Comparison of ENCODE assay signal across 12 cellular contexts in the genomic region with DNA sequence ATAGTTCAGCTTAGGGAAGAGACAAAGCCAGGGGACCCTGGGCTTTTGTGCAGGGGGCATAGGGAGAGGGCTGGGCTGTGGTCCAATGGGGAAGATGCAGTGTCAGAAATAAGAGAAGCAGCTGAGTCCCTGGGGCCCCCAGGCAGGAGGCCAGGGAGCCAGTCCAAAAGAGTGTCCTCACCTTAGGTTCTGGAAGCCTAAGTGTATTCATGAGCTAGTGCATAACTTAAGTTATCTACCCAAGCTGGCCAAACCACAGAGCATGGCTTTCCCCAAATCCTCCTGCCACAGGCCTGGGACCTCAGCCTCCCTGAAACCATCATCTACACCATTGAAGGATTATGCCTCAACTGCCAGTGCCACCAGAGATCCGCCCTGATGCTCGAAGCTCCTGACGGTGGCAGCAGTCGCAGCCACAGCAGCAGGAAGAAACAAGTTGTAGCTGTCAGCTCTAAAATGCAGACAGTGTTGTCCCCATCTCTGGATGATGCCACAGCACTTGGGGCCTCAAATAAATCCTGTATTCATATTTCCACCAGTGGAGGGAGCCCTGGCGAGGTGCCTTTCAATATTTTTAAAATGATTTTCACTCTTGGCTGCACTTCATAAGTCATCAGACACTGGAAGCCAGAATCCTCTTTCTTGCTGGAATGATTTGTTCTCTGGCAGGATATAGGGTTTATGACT.
DNase-seq lines count a peak whose midpoint lies in the region; ATAC-seq and TF ChIP-seq lines count a peak whose summit lies in the region.
"Had no signal": no experiment of that assay in that cellular context is flagged by ENCODE, and none has a peak within 500 bp of the region (broad histone marks: within the 10 kb centered on the region; RNA-seq: fewer than 3 reads in every experiment).

No MANE protein-coding gene starts in this region.

- CTCF ChIA-PET in activated naive CD4-positive, alpha-beta T cell treated with anti-CD3 and anti-CD28 coated beads, Interleukin-2, amount 10 ng/mL, durations not matched to agents 7 days and 5 days (lab: Charles Lee) = interaction anchor here (0.9 kb wide), 1 partner anchor 140 kb away, joined by 3 read pairs; no protein-coding TSS in a partner anchor

- H3K27ac ChIP-seq in ovary = no peak overlapping the region
- H3K27ac ChIP-seq: tibial artery had no signal

- no peaks in the 10 kb centered on the region for H3K27me3 ChIP-seq in ovary
- H3K27me3 ChIP-seq: tibial artery had no signal

- H3K27ac Mint-ChIP-seq in osteocyte (ENCODE audit: unreplicated experiment) = no peak overlapping the region
- H3K27ac Mint-ChIP-seq in activated naive CD4-positive, alpha-beta T cell treated with anti-CD3 and anti-CD28 coated beads, Interleukin-2, amount 10 ng/mL, durations not matched to agents 7 days and 5 days = no peak overlapping the region
- H3K27ac Mint-ChIP-seq: natural killer cell treated with Interleukin-12 subunit alpha and Interleukin-12 subunit beta and Interleukin-15 and Interleukin-18, amount 100 ng/mL, for 72 hours had no signal

- no peak for TF ChIP-seq EP300 in ovary (IDR thresholded peaks at IDR 0.05)

- no peaks in the 10 kb centered on the region for H3K4me1 Mint-ChIP-seq in osteocyte (ENCODE audit: unreplicated experiment)
- no peaks in the 10 kb centered on the region for H3K4me1 Mint-ChIP-seq in activated naive CD4-positive, alpha-beta T cell treated with anti-CD3 and anti-CD28 coated beads, Interleukin-2, amount 10 ng/mL, durations not matched to agents 7 days and 5 days

- H3K4me3 Mint-ChIP-seq in osteocyte (ENCODE audit: unreplicated experiment) = no peak overlapping the region
- no peak overlapping the region for H3K4me3 Mint-ChIP-seq in activated naive CD4-positive, alpha-beta T cell treated with anti-CD3 and anti-CD28 coated beads, Interleukin-2, amount 10 ng/mL, durations not matched to agents 7 days and 5 days
- H3K4me3 Mint-ChIP-seq: natural killer cell treated with Interleukin-12 subunit alpha and Interleukin-12 subunit beta and Interleukin-15 and Interleukin-18, amount 100 ng/mL, for 72 hours had no signal

- TF ChIP-seq POLR2A in ovary (IDR thresholded peaks at IDR 0.05) = no peak

- TF ChIP-seq CTCF in epithelial cell of esophagus (IDR thresholded peaks at IDR 0.05; ENCODE audit: insufficient read depth, low read depth, low read length, missing control alignments) (peak; percentile 41), osteocyte (IDR thresholded peaks at IDR 0.05) (peak; percentile 9), ovary (IDR thresholded peaks at IDR 0.05) (no peak)

- no peaks in the 10 kb centered on the region for H3K27me3 Mint-ChIP-seq in osteocyte (ENCODE audit: unreplicated experiment)
- H3K27me3 Mint-ChIP-seq in activated naive CD4-positive, alpha-beta T cell treated with anti-CD3 and anti-CD28 coated beads, Interleukin-2, amount 10 ng/mL, durations not matched to agents 7 days and 5 days = no peaks in the 10 kb centered on the region
- H3K27me3 Mint-ChIP-seq: natural killer cell treated with Interleukin-12 subunit alpha and Interleukin-12 subunit beta and Interleukin-15 and Interleukin-18, amount 100 ng/mL, for 72 hours had no signal

- H3K36me3 ChIP-seq in ovary = no peaks in the 10 kb centered on the region
- H3K36me3 ChIP-seq: tibial artery had no signal

- peak; percentile 34 for DNase-seq in DMS53 (lab: John Stamatoyannopoulos, UW)
- no peak for DNase-seq in DMS53 treated with DMSO at 0.1 percent for 48 hours (lab: John Stamatoyannopoulos, UW; ENCODE audit: unreplicated experiment)
- DNase-seq in NAMALWA (ENCODE audit: low spot score) = peak; percentile 35
- DNase-seq in epithelial cell of esophagus (ENCODE audit: low read depth) = peak; percentile 44
- no peak for DNase-seq in osteocyte (ENCODE audit: extremely low spot score, unreplicated experiment)
- no peak for DNase-seq in ovary
- DNase-seq in activated naive CD4-positive, alpha-beta T cell treated with anti-CD3 and anti-CD28 coated beads, Interleukin-2, amount 10 ng/mL, durations not matched to agents 7 days and 5 days = no peak
- DNase-seq: dermis blood vessel endothelial cell, NCI-H526 treated with DMSO at 0.1 percent for 48 hours, tibial artery had no signal

- no peak for ATAC-seq in HG02852 (IDR thresholded peaks at IDR 0.05; ENCODE audit: unreplicated experiment)
- ATAC-seq: natural killer cell treated with Interleukin-12 subunit alpha and Interleukin-12 subunit beta and Interleukin-15 and Interleukin-18, amount 100 ng/mL, for 72 hours had no signal

- no peaks in the 10 kb centered on the region for H3K9me3 Mint-ChIP-seq in osteocyte (ENCODE audit: unreplicated experiment)
- H3K9me3 Mint-ChIP-seq in activated naive CD4-positive, alpha-beta T cell treated with anti-CD3 and anti-CD28 coated beads, Interleukin-2, amount 10 ng/mL, durations not matched to agents 7 days and 5 days = no peaks in the 10 kb centered on the region
- H3K9me3 Mint-ChIP-seq: natural killer cell treated with Interleukin-12 subunit alpha and Interleukin-12 subunit beta and Interleukin-15 and Interleukin-18, amount 100 ng/mL, for 72 hours had no signal

- H3K4me1 ChIP-seq in ovary (ENCODE audit: insufficient read depth) = no peaks in the 10 kb centered on the region

- no peaks in the 10 kb centered on the region for H3K36me3 Mint-ChIP-seq in osteocyte (ENCODE audit: unreplicated experiment)
- H3K36me3 Mint-ChIP-seq in activated naive CD4-positive, alpha-beta T cell treated with anti-CD3 and anti-CD28 coated beads, Interleukin-2, amount 10 ng/mL, durations not matched to agents 7 days and 5 days = no peaks in the 10 kb centered on the region
- H3K36me3 Mint-ChIP-seq: natural killer cell treated with Interleukin-12 subunit alpha and Interleukin-12 subunit beta and Interleukin-15 and Interleukin-18, amount 100 ng/mL, for 72 hours had no signal

- H3K9me3 ChIP-seq in ovary = no peaks in the 10 kb centered on the region
- H3K9me3 ChIP-seq: tibial artery had no signal

- 54 to 67% (median 61%) methylated on average over 5 of the region's 5 CpGs for WGBS in ovary, 3 donors

- intact Hi-C loops in ovary (cut with DNase I) = no loop called here

- H3K4me3 ChIP-seq in epithelial cell of esophagus (ENCODE audit: low read length) (no peak overlapping the region), ovary (no peak overlapping the region)
- H3K4me3 ChIP-seq: tibial artery had no signal

Comparison
In these comparisons a context has a peak if more than half of its experiments do, and no peak if none do; other contexts are left out.
1. DNase-seq: peak in DMS53 (single experiment), NAMALWA (single experiment) and epithelial cell of esophagus (single experiment); none in DMS53 treated with DMSO at 0.1 percent for 48 hours (single experiment), osteocyte (single experiment), ovary (0 of 5) and activated naive CD4-positive, alpha-beta T cell treated with anti-CD3 and anti-CD28 coated beads, Interleukin-2, amount 10 ng/mL, durations not matched to agents 7 days and 5 days (single experiment).
2. CTCF ChIP-seq: peak in epithelial cell of esophagus (single experiment) and osteocyte (single experiment); none in ovary (0 of 3).